Comparison of ENCODE assay signal across 8 cellular contexts in genomic region chr7:38345546-38346172, GRCh38.
DNase-seq lines count a peak whose midpoint lies in the region; ATAC-seq and TF ChIP-seq lines count a peak whose summit lies in the region.
"Not testable (repeated sequence)": the region's sequence is repeated elsewhere in the genome, so short reads cannot be mapped to it uniquely, and the experiment has no call there.

No MANE protein-coding gene starts in this region.

- POLR2A ChIA-PET in WTC11 (lab: Charles Lee): interaction anchor here (1.4 kb wide), 1 partner anchor 10 kb away, joined by 5 read pairs; no protein-coding TSS in a partner anchor

- H3K4me3 Mint-ChIP-seq in WTC11: not testable (repeated sequence)
- H3K4me3 Mint-ChIP-seq in stimulated activated naive CD8-positive, alpha-beta T cell treated with anti-CD3 and anti-CD28 coated beads, Interleukin-15, amount 100 ng/mL, for 72 hours: peak overlapping the region; percentile 73 to 75

- H3K4me3 ChIP-seq in choroid plexus epithelial cell (ENCODE audit: low read depth, low read length): not testable (repeated sequence)

- H3K9me3 Mint-ChIP-seq in WTC11; stimulated activated naive CD8-positive, alpha-beta T cell treated with anti-CD3 and anti-CD28 coated beads, Interleukin-15, amount 100 ng/mL, for 72 hours: not testable (repeated sequence)

- peaks cover 29% of the 10 kb centered on the region for H3K4me1 Mint-ChIP-seq in WTC11
- H3K4me1 Mint-ChIP-seq in stimulated activated naive CD8-positive, alpha-beta T cell treated with anti-CD3 and anti-CD28 coated beads, Interleukin-15, amount 100 ng/mL, for 72 hours: peaks cover 52% of the 10 kb centered on the region

- not testable (repeated sequence) for H3K27me3 Mint-ChIP-seq in WTC11 (ENCODE audit: low read depth); stimulated activated naive CD8-positive, alpha-beta T cell treated with anti-CD3 and anti-CD28 coated beads, Interleukin-15, amount 100 ng/mL, for 72 hours

- CTCF ChIA-PET in WTC11 (lab: Charles Lee): interaction anchor here (0.5 to 3.2 kb wide), 46 partner anchors 10 to 791 kb away, joined by 3 to 157 read pairs (median 4); partner anchors contain the start of genes SFRP4, STARD3NL and TARP

- TF ChIP-seq CTCF in WTC11 (IDR thresholded peaks at IDR 0.05) (peak; percentile 61), choroid plexus epithelial cell (conservative IDR thresholded peaks at IDR 0.05; ENCODE audit: low read depth, low read length) (peak; percentile 80)

- peak; percentile 45 for ATAC-seq in GM21529 (IDR thresholded peaks at IDR 0.05; ENCODE audit: unreplicated experiment)
- peak; percentile 63 for ATAC-seq in HG03439 (IDR thresholded peaks at IDR 0.05; ENCODE audit: unreplicated experiment)
- ATAC-seq in WTC11: peak; percentile 95
- peak; percentile 51 for ATAC-seq in stimulated activated naive CD8-positive, alpha-beta T cell treated with anti-CD3 and anti-CD28 coated beads, Interleukin-15, amount 100 ng/mL, for 72 hours

- H3K36me3 Mint-ChIP-seq in WTC11: not testable (repeated sequence)

- DNase-seq in GDM1 (lab: John Stamatoyannopoulos, UW) (peak; percentile 48), NCI-H524 (lab: John Stamatoyannopoulos, UW) (peak; percentile 52 to 62), WTC11 (ENCODE audit: low spot score) (peak; percentile 91), choroid plexus epithelial cell (ENCODE audit: low read depth) (peak; percentile 72), kidney glomerular epithelial cell (lab: John Stamatoyannopoulos, UW) (peak; percentile 23)
- DNase-seq in stimulated activated naive CD8-positive, alpha-beta T cell treated with anti-CD3 and anti-CD28 coated beads, Interleukin-15, amount 100 ng/mL, for 72 hours: peak in 1 of 2 donors; percentile 48

- peak overlapping the region; percentile 13; the same call in 1 of the 2 replicates for H3K27ac Mint-ChIP-seq in WTC11
- not testable (repeated sequence) for H3K27ac Mint-ChIP-seq in stimulated activated naive CD8-positive, alpha-beta T cell treated with anti-CD3 and anti-CD28 coated beads, Interleukin-15, amount 100 ng/mL, for 72 hours

TF ChIP-seq in WTC11, 78 proteins besides CTCF, POLR2A, EP300 and RAD21:
- TF ChIP-seq ETV6 (CRISPR knock-in tag; IDR thresholded peaks at IDR 0.05): 0 out of 2 replicates have a peak, but pooled peaks have one; percentile 15
- TF ChIP-seq ZNF263 (CRISPR knock-in tag; IDR thresholded peaks at IDR 0.05; ENCODE audit: low read depth): peak; percentile 92
- TF ChIP-seq, protein P1, sequence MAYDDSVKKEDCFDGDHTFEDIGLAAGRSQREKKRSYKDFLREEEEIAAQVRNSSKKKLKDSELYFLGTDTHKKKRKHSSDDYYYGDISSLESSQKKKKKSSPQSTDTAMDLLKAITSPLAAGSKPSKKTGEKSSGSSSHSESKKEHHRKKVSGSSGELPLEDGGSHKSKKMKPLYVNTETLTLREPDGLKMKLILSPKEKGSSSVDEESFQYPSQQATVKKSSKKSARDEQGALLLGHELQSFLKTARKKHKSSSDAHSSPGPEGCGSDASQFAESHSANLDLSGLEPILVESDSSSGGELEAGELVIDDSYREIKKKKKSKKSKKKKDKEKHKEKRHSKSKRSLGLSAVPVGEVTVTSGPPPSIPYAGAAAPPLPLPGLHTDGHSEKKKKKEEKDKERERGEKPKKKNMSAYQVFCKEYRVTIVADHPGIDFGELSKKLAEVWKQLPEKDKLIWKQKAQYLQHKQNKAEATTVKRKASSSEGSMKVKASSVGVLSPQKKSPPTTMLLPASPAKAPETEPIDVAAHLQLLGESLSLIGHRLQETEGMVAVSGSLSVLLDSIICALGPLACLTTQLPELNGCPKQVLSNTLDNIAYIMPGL (CRISPR knock-in tag; IDR thresholded peaks at IDR 0.05): 0 out of 2 replicates have a peak, but pooled peaks have one; percentile 34

Comparison
In these comparisons a context has a peak if more than half of its experiments do, and no peak if none do; other contexts are left out.
1. ATAC-seq: peak in every context shown above with its lines; median percentile 95 in WTC11; 63 in HG03439; 51 in stimulated activated naive CD8-positive, alpha-beta T cell treated with anti-CD3 and anti-CD28 coated beads, Interleukin-15, amount 100 ng/mL, for 72 hours; 45 in GM21529.